In genomic region chr20:57244627-57245214, GRCh38 we compare ENCODE assay signal across 17 cellular contexts. TPM values are rescaled to one million over a fixed set of nuclear protein-coding genes. Genes with fewer than 3 reads are reported as not detected.
DNase-seq lines count a peak whose midpoint lies in the region; ATAC-seq and TF ChIP-seq lines count a peak whose summit lies in the region.
"Had no signal": no experiment of that assay in that cellular context is flagged by ENCODE, and none has a peak within 500 bp of the region (broad histone marks: within the 10 kb centered on the region; RNA-seq: fewer than 3 reads in every experiment).

No MANE protein-coding gene starts in this region.

- H3K4me2 ChIP-seq in neural progenitor cell, result no peak overlapping the region

- H4K20me1 ChIP-seq in neural progenitor cell (ENCODE audit: low read depth), result no peaks in the 10 kb centered on the region

- no peak for TF ChIP-seq CTCF in brain (conservative IDR thresholded peaks at IDR 0.05)
- peak; percentile 23 for TF ChIP-seq CTCF in neural progenitor cell (IDR thresholded peaks at IDR 0.05)
- no peak for TF ChIP-seq CTCF in psoas muscle (IDR thresholded peaks at IDR 0.05)

- H3K9me3 ChIP-seq in neural progenitor cell (ENCODE audit: low read depth), result no peaks in the 10 kb centered on the region
- no peaks in the 10 kb centered on the region for H3K9me3 ChIP-seq in psoas muscle

- H3F3A ChIP-seq in neural progenitor cell (ENCODE audit: low read depth), result no peaks in the 10 kb centered on the region

- H3K4me1 ChIP-seq in neural progenitor cell (peaks cover 5% of the 10 kb centered on the region), psoas muscle (no peaks in the 10 kb centered on the region)

- DNase-seq in DMS79 treated with DMSO at 0.1 percent for 48 hours (lab: John Stamatoyannopoulos, UW) (peak; percentile 20), DMS79 (lab: John Stamatoyannopoulos, UW) (no peak), NCI-H69 (lab: John Stamatoyannopoulos, UW) (peak; percentile 19), neural progenitor cell (ENCODE audit: low spot score) (peak; percentile 44), psoas muscle (no peak), NCI-H2107 treated with DMSO at 0.1 percent for 48 hours (lab: John Stamatoyannopoulos, UW; ENCODE audit: unreplicated experiment) (no peak)
- DNase-seq: activated CD4-positive, CD25-positive, alpha-beta regulatory T cell; activated gamma-delta T cell; aorta; cortex of kidney; GDM1; T-cell had no signal

- H3K9ac ChIP-seq in neural progenitor cell, result no peak overlapping the region

- H3K4me1 Mint-ChIP-seq in brain (peaks cover 27% of the 10 kb centered on the region), neural progenitor cell (peaks cover 24% of the 10 kb centered on the region)

- H3K9me3 Mint-ChIP-seq in brain (peaks cover 6 to 22% (median 11%) of the 10 kb centered on the region in 5 experiments), neural progenitor cell (peaks cover 20% of the 10 kb centered on the region)

- no peaks in the 10 kb centered on the region for H3K36me3 ChIP-seq in neural progenitor cell
- H3K36me3 ChIP-seq in psoas muscle (ENCODE audit: insufficient read depth in 1 of 2, low read depth in 1 of 2), result no peaks in the 10 kb centered on the region

- H3K27me3 ChIP-seq in neural progenitor cell, result no peaks in the 10 kb centered on the region
- H3K27me3 ChIP-seq in psoas muscle (ENCODE audit: insufficient read depth in 3 of 3, low read length in 2 of 3), result no peaks in the 10 kb centered on the region

- H2AFZ ChIP-seq in neural progenitor cell (replicated peaks), result no peak overlapping the region

- H3K27me3 Mint-ChIP-seq in brain (peaks cover 3% of the 10 kb centered on the region), neural progenitor cell (ENCODE audit: insufficient read depth, low read depth) (peaks cover 3% of the 10 kb centered on the region)

- 68 to 71% (median 70%) methylated on average over 3 of the region's 3 CpGs for WGBS in psoas muscle, 3 donors

- H3K27ac ChIP-seq in neural progenitor cell (no peak overlapping the region), psoas muscle (no peak overlapping the region)
- H3K27ac ChIP-seq: 22Rv1 had no signal

- H3K27ac Mint-ChIP-seq in brain, result peak overlapping the region; percentile 52 to 84 (median 84)
- no peak overlapping the region for H3K27ac Mint-ChIP-seq in neural progenitor cell
- H3K27ac Mint-ChIP-seq: T-cell had no signal

- ATAC-seq in psoas muscle, result no peak
- ATAC-seq in HG03135 (IDR thresholded peaks at IDR 0.05; ENCODE audit: unreplicated experiment), result no peak
- ATAC-seq: T-cell had no signal

- peaks cover 36% of the 10 kb centered on the region for H3K79me2 ChIP-seq in neural progenitor cell (ENCODE audit: low read depth)

- peaks cover 28% of the 10 kb centered on the region for H3K36me3 Mint-ChIP-seq in brain
- H3K36me3 Mint-ChIP-seq in neural progenitor cell, result peaks cover 37% of the 10 kb centered on the region
- H3K36me3 Mint-ChIP-seq: T-cell had no signal

- H3K4me3 ChIP-seq in neural progenitor cell (no peak overlapping the region), psoas muscle (no peak overlapping the region)

- intact Hi-C loops in psoas muscle (cut with DNase I), result no loop called here

- H3K4me3 Mint-ChIP-seq in brain (peak overlapping the region in 1 of 5 experiments; percentile 19), neural progenitor cell (no peak overlapping the region)
- H3K4me3 Mint-ChIP-seq: T-cell had no signal

RNA-seq across cellular contexts. Expression of gene BMP7, which starts 21.7 kb away (rescaled TPM):
- 24.9 TPM for polyA plus RNA-seq in brain (ENCODE audit: insufficient read depth, low read depth, low replicate concordance)
- total RNA-seq in neural progenitor cell (ENCODE audit: low replicate concordance), result 11.2 and 31.1 TPM in 2 replicates
- total RNA-seq in psoas muscle, result not detected
- under 1 TPM in 2 of 3 donors, not detected in 1; 0.03 TPM for polyA plus RNA-seq in psoas muscle
- total RNA-seq: MCF 10A, pulmonary artery endothelial cell, T-cell had no signal
- polyA plus RNA-seq: aorta had no signal

Comparison
In these comparisons a context has a peak if more than half of its experiments do, and no peak if none do; other contexts are left out.
1. DNase-seq: peak in DMS79 treated with DMSO at 0.1 percent for 48 hours (single experiment), NCI-H69 (single experiment) and neural progenitor cell (single experiment); none in DMS79 (single experiment), psoas muscle (0 of 2) and NCI-H2107 treated with DMSO at 0.1 percent for 48 hours (single experiment).
2. RNA of gene BMP7, which starts 21.7 kb away (total RNA-seq): 11.2 to 31.1 TPM in neural progenitor cell; not detected in psoas muscle; every median in the first group is over 10 times any median in the second.